In genomic region chr5:143218563-143219170, GRCh38 we compare ENCODE assay signal across 1 cellular context.
TF ChIP-seq lines count a peak whose summit lies in the region.

No MANE protein-coding gene starts in this region.

TF ChIP-seq in GM12878, 131 proteins besides CTCF, POLR2A, EP300 and RAD21 (continued from another document):
- TF ChIP-seq PRDM15 (CRISPR knock-in tag; IDR thresholded peaks at IDR 0.05) (peak; percentile 66; the same call in 1 of the 2 replicates), ATF7 (IDR thresholded peaks at IDR 0.05; ENCODE audit: low read depth) (0 out of 2 replicates have a peak, but pooled peaks have one; percentile 32), KLF5 (IDR thresholded peaks at IDR 0.05; ENCODE audit: partially characterized antibody) (peak; percentile 26), IKZF1 (conservative IDR thresholded peaks at IDR 0.05) (peak; percentile 62), ZNF622 (IDR thresholded peaks at IDR 0.05) (no peak), IKZF2 (IDR thresholded peaks at IDR 0.05) (peak; percentile 42 to 61; a peak in 3 of 4 replicates), BMI1 (IDR thresholded peaks at IDR 0.05; ENCODE audit: borderline replicate concordance) (peak; percentile 20; the same call in 1 of the 2 replicates)
